ENCODE assay signal across 18 cellular contexts in genomic region chr10:33377658-33378025, GRCh38. TPM values are rescaled to one million over a fixed set of nuclear protein-coding genes. Genes with fewer than 3 reads are reported as not detected.
DNase-seq lines count a peak whose midpoint lies in the region; ATAC-seq lines count a peak whose summit lies in the region.
"Had no signal": no experiment of that assay in that cellular context is flagged by ENCODE, and none has a peak within 500 bp of the region (broad histone marks: within the 10 kb centered on the region; RNA-seq: fewer than 3 reads in every experiment).

No MANE protein-coding gene starts in this region.

- DNase-seq in activated naive CD4-positive, alpha-beta T cell treated with anti-CD3 and anti-CD28 coated beads, Interleukin-2, amount 50 U/mL, for 72 hours (ENCODE audit: low spot score in 2 of 2) = no peak
- DNase-seq in activated naive CD4-positive, alpha-beta T cell treated with anti-CD3 and anti-CD28 coated beads, Interleukin-2, amount 10 ng/mL, durations not matched to agents 7 days and 5 days = no peak
- DNase-seq in fibroblast of peridontal ligament (ENCODE audit: extremely low read depth) (peak; percentile 66), hypothalamus (lab: John Stamatoyannopoulos, UW) (no peak), cortex of kidney (lab: John Stamatoyannopoulos, UW) (no peak)
- DNase-seq in stimulated activated naive CD8-positive, alpha-beta T cell treated with anti-CD3 and anti-CD28 coated beads, Interleukin-15, amount 100 ng/mL, for 72 hours = no peak
- DNase-seq in stimulated activated CD4-positive, alpha-beta T cell treated with anti-CD3 and anti-CD28 coated beads, Interleukin-12 subunit alpha, Interleukin-12 subunit beta, amount 100 ng/mL, for 4 hours = no peak
- DNase-seq: AML-193; DMS53; immature natural killer cell; NCI-H2081; NCI-H774; stimulated activated CD4-positive, alpha-beta T cell treated with anti-CD3 and anti-CD28 coated beads, Interleukin-4, amount 100 ng/mL, for 1 hour; stimulated activated naive B cell treated with anti-CD40 and anti-IgM and Interleukin-4, amounts not matched to agents 10 μg/mL and 1 μg/mL and 100 μg/mL, for 72 hours; WERI-Rb-1 had no signal

- no peaks in the 10 kb centered on the region for H3K27me3 Mint-ChIP-seq in activated naive CD4-positive, alpha-beta T cell treated with anti-CD3 and anti-CD28 coated beads, Interleukin-2, amount 10 ng/mL, durations not matched to agents 7 days and 5 days
- H3K27me3 Mint-ChIP-seq in activated naive CD8-positive, alpha-beta T cell = peaks cover 7% of the 10 kb centered on the region
- peaks cover 19% of the 10 kb centered on the region for H3K27me3 Mint-ChIP-seq in stimulated activated naive CD8-positive, alpha-beta T cell treated with anti-CD3 and anti-CD28 coated beads, Interleukin-15, amount 100 ng/mL, for 72 hours

- H3K4me3 Mint-ChIP-seq in activated naive CD4-positive, alpha-beta T cell treated with anti-CD3 and anti-CD28 coated beads, Interleukin-2, amount 10 ng/mL, durations not matched to agents 7 days and 5 days = no peak overlapping the region
- H3K4me3 Mint-ChIP-seq in activated naive CD8-positive, alpha-beta T cell = no peak overlapping the region
- H3K4me3 Mint-ChIP-seq in stimulated activated naive CD8-positive, alpha-beta T cell treated with anti-CD3 and anti-CD28 coated beads, Interleukin-15, amount 100 ng/mL, for 72 hours = no peak overlapping the region
- H3K4me3 Mint-ChIP-seq: central memory CD8-positive, alpha-beta T cell; GM23338; immature natural killer cell; stimulated activated naive B cell treated with anti-CD40 and anti-IgM and Interleukin-4, amounts not matched to agents 10 μg/mL and 1 μg/mL and 100 μg/mL, for 72 hours had no signal

- CTCF ChIA-PET in activated naive CD4-positive, alpha-beta T cell treated with anti-CD3 and anti-CD28 coated beads, Interleukin-2, amount 10 ng/mL, durations not matched to agents 7 days and 5 days (lab: Charles Lee) = no interaction called here

- H3K36me3 Mint-ChIP-seq in activated naive CD4-positive, alpha-beta T cell treated with anti-CD3 and anti-CD28 coated beads, Interleukin-2, amount 50 U/mL, for 72 hours = no peaks in the 10 kb centered on the region
- no peaks in the 10 kb centered on the region for H3K36me3 Mint-ChIP-seq in activated naive CD4-positive, alpha-beta T cell treated with anti-CD3 and anti-CD28 coated beads, Interleukin-2, amount 10 ng/mL, durations not matched to agents 7 days and 5 days
- H3K36me3 Mint-ChIP-seq in activated naive CD8-positive, alpha-beta T cell = no peaks in the 10 kb centered on the region
- H3K36me3 Mint-ChIP-seq: immature natural killer cell; stimulated activated naive B cell treated with anti-CD40 and anti-IgM and Interleukin-4, amounts not matched to agents 10 μg/mL and 1 μg/mL and 100 μg/mL, for 72 hours had no signal

- H3K9me3 Mint-ChIP-seq in activated naive CD4-positive, alpha-beta T cell treated with anti-CD3 and anti-CD28 coated beads, Interleukin-2, amount 50 U/mL, for 72 hours = no peaks in the 10 kb centered on the region
- H3K9me3 Mint-ChIP-seq in activated naive CD4-positive, alpha-beta T cell treated with anti-CD3 and anti-CD28 coated beads, Interleukin-2, amount 10 ng/mL, durations not matched to agents 7 days and 5 days = no peaks in the 10 kb centered on the region
- H3K9me3 Mint-ChIP-seq in activated naive CD8-positive, alpha-beta T cell (ENCODE audit: low read depth) = no peaks in the 10 kb centered on the region
- no peaks in the 10 kb centered on the region for H3K9me3 Mint-ChIP-seq in stimulated activated naive CD8-positive, alpha-beta T cell treated with anti-CD3 and anti-CD28 coated beads, Interleukin-15, amount 100 ng/mL, for 72 hours
- H3K9me3 Mint-ChIP-seq: central memory CD8-positive, alpha-beta T cell; GM23338; immature natural killer cell; stimulated activated naive B cell treated with anti-CD40 and anti-IgM and Interleukin-4, amounts not matched to agents 10 μg/mL and 1 μg/mL and 100 μg/mL, for 72 hours had no signal

- H3K4me1 Mint-ChIP-seq in activated naive CD4-positive, alpha-beta T cell treated with anti-CD3 and anti-CD28 coated beads, Interleukin-2, amount 10 ng/mL, durations not matched to agents 7 days and 5 days = no peaks in the 10 kb centered on the region
- H3K4me1 Mint-ChIP-seq in activated naive CD8-positive, alpha-beta T cell (ENCODE audit: low read depth) = peaks cover 16% of the 10 kb centered on the region
- peaks cover 17% of the 10 kb centered on the region for H3K4me1 Mint-ChIP-seq in stimulated activated naive CD8-positive, alpha-beta T cell treated with anti-CD3 and anti-CD28 coated beads, Interleukin-15, amount 100 ng/mL, for 72 hours
- H3K4me1 Mint-ChIP-seq: central memory CD8-positive, alpha-beta T cell; immature natural killer cell; stimulated activated naive B cell treated with anti-CD40 and anti-IgM and Interleukin-4, amounts not matched to agents 10 μg/mL and 1 μg/mL and 100 μg/mL, for 72 hours had no signal

- H3K27ac Mint-ChIP-seq in activated naive CD4-positive, alpha-beta T cell treated with anti-CD3 and anti-CD28 coated beads, Interleukin-2, amount 50 U/mL, for 72 hours = no peak overlapping the region
- no peak overlapping the region for H3K27ac Mint-ChIP-seq in activated naive CD4-positive, alpha-beta T cell treated with anti-CD3 and anti-CD28 coated beads, Interleukin-2, amount 10 ng/mL, durations not matched to agents 7 days and 5 days
- peak overlapping the region; percentile 62 for H3K27ac Mint-ChIP-seq in activated naive CD8-positive, alpha-beta T cell
- peak overlapping the region; percentile 44 to 76 for H3K27ac Mint-ChIP-seq in stimulated activated naive CD8-positive, alpha-beta T cell treated with anti-CD3 and anti-CD28 coated beads, Interleukin-15, amount 100 ng/mL, for 72 hours
- H3K27ac Mint-ChIP-seq: GM23338, immature natural killer cell had no signal

- ATAC-seq in activated naive CD4-positive, alpha-beta T cell treated with anti-CD3 and anti-CD28 coated beads, Interleukin-2, amount 50 U/mL, for 72 hours = peak; percentile 22 to 58
- ATAC-seq in stimulated activated naive CD8-positive, alpha-beta T cell treated with anti-CD3 and anti-CD28 coated beads, Interleukin-15, amount 100 ng/mL, for 72 hours = peak; percentile 37
- ATAC-seq: GM23338; stimulated activated naive B cell treated with anti-CD40 and anti-IgM and Interleukin-4, amounts not matched to agents 10 μg/mL and 1 μg/mL and 100 μg/mL, for 72 hours had no signal

RNA-seq across cellular contexts. Expression of gene NRP1, which starts 43.2 kb away (rescaled TPM):
- total RNA-seq in activated naive CD4-positive, alpha-beta T cell treated with anti-CD3 and anti-CD28 coated beads, Interleukin-2, amount 50 U/mL, for 72 hours = under 1 TPM; 0.21 to 0.30 TPM

Comparison
In these comparisons a context has a peak if more than half of its experiments do, and no peak if none do; other contexts are left out.
1. H3K27ac Mint-ChIP-seq: peak in activated naive CD8-positive, alpha-beta T cell (single experiment) and stimulated activated naive CD8-positive, alpha-beta T cell treated with anti-CD3 and anti-CD28 coated beads, Interleukin-15, amount 100 ng/mL, for 72 hours (2 of 2); none in activated naive CD4-positive, alpha-beta T cell treated with anti-CD3 and anti-CD28 coated beads, Interleukin-2, amount 50 U/mL, for 72 hours (0 of 2) and activated naive CD4-positive, alpha-beta T cell treated with anti-CD3 and anti-CD28 coated beads, Interleukin-2, amount 10 ng/mL, durations not matched to agents 7 days and 5 days (single experiment).